28 cellular contexts compared by ENCODE assay signal in genomic region chr16:12507366-12507765, GRCh38.
DNase-seq lines count a peak whose midpoint lies in the region; ATAC-seq and TF ChIP-seq lines count a peak whose summit lies in the region.
"Had no signal": no experiment of that assay in that cellular context is flagged by ENCODE, and none has a peak within 500 bp of the region (broad histone marks: within the 10 kb centered on the region; RNA-seq: fewer than 3 reads in every experiment).

No MANE protein-coding gene starts in this region.

- H3K4me1 ChIP-seq in foreskin keratinocyte = no peaks in the 10 kb centered on the region
- H3K4me1 ChIP-seq: HAP-1, prostate gland had no signal

- no peaks in the 10 kb centered on the region for H3K4me1 Mint-ChIP-seq in activated naive CD4-positive, alpha-beta T cell treated with anti-CD3 and anti-CD28 coated beads, Interleukin-2, amount 10 ng/mL, durations not matched to agents 7 days and 5 days

- DNase-seq in GM04503 (ENCODE audit: low read depth) (peak; percentile 48), amniotic stem cell (lab: John Stamatoyannopoulos, UW) (peak; percentile 26), foreskin keratinocyte (peak; percentile 80 to 89), H4 (ENCODE audit: low spot score) (no peak)
- DNase-seq in activated naive CD4-positive, alpha-beta T cell treated with anti-CD3 and anti-CD28 coated beads, Interleukin-2, amount 10 ng/mL, durations not matched to agents 7 days and 5 days = no peak
- DNase-seq: activated CD4-positive, alpha-beta T cell treated with anti-CD3 and anti-CD28 coated beads, Interleukin-2, amount 50 U/mL, for 48 hours; activated gamma-delta T cell treated with Interleukin-2 at 50 U/mL for 16 hours; activated T-cell treated with anti-CD3 and anti-CD28 coated beads, Interleukin-2, amount 50 U/mL, for 48 hours; body of pancreas; CD4-positive, CD25-positive, alpha-beta regulatory T cell; natural killer cell; NCI-H1092 treated with DMSO at 0.1 percent for 48 hours; NCI-H1694 treated with DMSO at 0.1 percent for 48 hours; NCI-H446 treated with DMSO at 0.1 percent for 48 hours; NCI-H82; occipital lobe; Peyer's patch; SHP77 treated with DMSO at 0.1 percent for 48 hours; stimulated activated CD4-positive, alpha-beta T cell treated with anti-CD3 and anti-CD28 coated beads, Interleukin-4, amount 100 ng/mL, for 4 hours had no signal

- peak; percentile 70 for ATAC-seq in foreskin keratinocyte
- ATAC-seq in GM19452 (IDR thresholded peaks at IDR 0.05; ENCODE audit: unreplicated experiment) = no peak
- no peak for ATAC-seq in HG03280 (IDR thresholded peaks at IDR 0.05; ENCODE audit: unreplicated experiment)
- ATAC-seq: activated CD4-positive, CD25-positive, alpha-beta regulatory T cell treated with anti-CD3 and anti-CD28 coated beads, Interleukin-2, amount 50 U/mL, for 24 hours; body of pancreas; GM12878; natural killer cell; sciatic nerve had no signal

- no peaks in the 10 kb centered on the region for H3K9me3 Mint-ChIP-seq in activated naive CD4-positive, alpha-beta T cell treated with anti-CD3 and anti-CD28 coated beads, Interleukin-2, amount 10 ng/mL, durations not matched to agents 7 days and 5 days
- H3K9me3 Mint-ChIP-seq: CD4-positive, CD25-positive, alpha-beta regulatory T cell; natural killer cell; type B pancreatic cell had no signal

- no peaks in the 10 kb centered on the region for H3K27me3 ChIP-seq in foreskin keratinocyte
- H3K27me3 ChIP-seq: body of pancreas, dorsolateral prefrontal cortex, Peyer's patch had no signal

- no peak overlapping the region for H3K27ac ChIP-seq in foreskin keratinocyte
- H3K27ac ChIP-seq: body of pancreas, Peyer's patch, prostate gland had no signal

- no peak overlapping the region for H3K4me3 Mint-ChIP-seq in activated naive CD4-positive, alpha-beta T cell treated with anti-CD3 and anti-CD28 coated beads, Interleukin-2, amount 10 ng/mL, durations not matched to agents 7 days and 5 days
- H3K4me3 Mint-ChIP-seq: CD4-positive, CD25-positive, alpha-beta regulatory T cell; natural killer cell; type B pancreatic cell had no signal

- no peak overlapping the region for H3K27ac Mint-ChIP-seq in activated naive CD4-positive, alpha-beta T cell treated with anti-CD3 and anti-CD28 coated beads, Interleukin-2, amount 10 ng/mL, durations not matched to agents 7 days and 5 days
- H3K27ac Mint-ChIP-seq: CD4-positive, CD25-positive, alpha-beta regulatory T cell; natural killer cell; type B pancreatic cell had no signal

- H3K36me3 Mint-ChIP-seq in activated naive CD4-positive, alpha-beta T cell treated with anti-CD3 and anti-CD28 coated beads, Interleukin-2, amount 10 ng/mL, durations not matched to agents 7 days and 5 days = no peaks in the 10 kb centered on the region
- H3K36me3 Mint-ChIP-seq: natural killer cell, type B pancreatic cell had no signal

- TF ChIP-seq CTCF in foreskin keratinocyte (conservative IDR thresholded peaks at IDR 0.05) = no peak

- CTCF ChIA-PET in activated naive CD4-positive, alpha-beta T cell treated with anti-CD3 and anti-CD28 coated beads, Interleukin-2, amount 10 ng/mL, durations not matched to agents 7 days and 5 days (lab: Charles Lee) = interaction anchor here (0.9 kb wide), 1 partner anchor 30 kb away, joined by 3 read pairs; no protein-coding TSS in a partner anchor

- H3K27me3 Mint-ChIP-seq in activated naive CD4-positive, alpha-beta T cell treated with anti-CD3 and anti-CD28 coated beads, Interleukin-2, amount 10 ng/mL, durations not matched to agents 7 days and 5 days = no peaks in the 10 kb centered on the region
- H3K27me3 Mint-ChIP-seq: CD4-positive, CD25-positive, alpha-beta regulatory T cell; type B pancreatic cell had no signal

Comparison
In these comparisons a context has a peak if more than half of its experiments do, and no peak if none do; other contexts are left out.
1. DNase-seq: peak in GM04503 (single experiment), amniotic stem cell (single experiment) and foreskin keratinocyte (2 of 2); none in H4 (single experiment) and activated naive CD4-positive, alpha-beta T cell treated with anti-CD3 and anti-CD28 coated beads, Interleukin-2, amount 10 ng/mL, durations not matched to agents 7 days and 5 days (single experiment).